Comparison of ENCODE assay signal across 24 cellular contexts in the genomic region with DNA sequence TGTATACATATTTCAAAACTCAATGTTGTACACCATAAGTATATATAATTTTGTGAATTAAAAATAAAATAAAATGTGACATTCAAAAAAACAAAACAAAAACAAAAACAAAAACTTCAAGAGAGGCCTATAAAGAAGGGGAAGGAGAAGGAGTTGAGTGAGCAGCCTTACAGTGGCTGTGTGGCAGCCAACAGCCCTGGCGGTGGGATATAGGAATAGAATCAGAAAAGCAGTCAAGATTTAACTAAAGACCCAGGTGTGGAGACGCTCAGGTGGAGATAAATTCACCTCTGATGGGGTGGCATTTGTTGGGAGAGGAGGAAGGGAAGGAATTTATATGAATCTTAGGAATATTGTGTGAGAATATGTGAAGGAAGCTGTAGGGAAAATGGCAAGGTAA.
"Had no signal": no experiment of that assay in that cellular context is flagged by ENCODE, and none has a peak within 500 bp of the region (broad histone marks: within the 10 kb centered on the region; RNA-seq: fewer than 3 reads in every experiment).

No MANE protein-coding gene starts in this region.

- H3K27me3 ChIP-seq: MG63, SJSA1 had no signal

- FAIRE-seq: RCC 7860 had no signal

- H3K27ac ChIP-seq: SJSA1, SK-N-MC had no signal

- H3K4me3 ChIP-seq: MG63, SJSA1, SK-N-MC had no signal

- DNase-seq: IMR-90, Karpas-422, KG1, MG63, NCI-H1092, NCI-H1105 treated with DMSO at 0.1 percent for 48 hours, NCI-H1417 treated with DMSO at 0.1 percent for 48 hours, NCI-H187, NCI-H2029, NCI-H2081 treated with DMSO at 0.1 percent for 48 hours, NCI-H2171 treated with DMSO at 0.1 percent for 48 hours, NCI-H226, NCI-H446, NCI-H510A, NCI-H524 treated with DMSO at 0.1 percent for 48 hours, NCI-H69, NCI-H774, Right ventricle myocardium superior, RPMI8226, SIG-M5, T-helper 1 cell had no signal

- H3K36me3 ChIP-seq: MG63, SJSA1 had no signal
